ENCODE assay signal across 8 cellular contexts in genomic region chr2:207529330-207530159, GRCh38. TPM values are rescaled to one million over a fixed set of nuclear protein-coding genes. Genes with fewer than 3 reads are reported as not detected.
A peak's percentile ranks its signal among the peaks of the same experiment; 100 is the strongest.
DNase-seq lines count a peak whose midpoint lies in the region; ATAC-seq, FAIRE-seq and TF ChIP-seq lines count a peak whose summit lies in the region.

CREB1 (plus strand) TSS chr2:207529962; CDS start chr2:207555636, 25,674 bp downstream.

- H3K36me3 ChIP-seq in adrenal gland (replicated peaks in 1 of 2), result no peaks in the 10 kb centered on the region
- H3K36me3 ChIP-seq in heart right ventricle, result no peaks in the 10 kb centered on the region
- no peaks in the 10 kb centered on the region for H3K36me3 ChIP-seq in upper lobe of right lung

- peak within 1 kb of the TSS; percentile 35 to 91 (median 72) for H3K4me3 ChIP-seq in adrenal gland
- peak within 1 kb of the TSS; percentile 68 to 98 (median 83) for H3K4me3 ChIP-seq in heart right ventricle
- H3K4me3 ChIP-seq in upper lobe of right lung, result peak within 1 kb of the TSS; percentile 82

- no peaks in the 10 kb centered on the region for H3K27me3 ChIP-seq in adrenal gland
- H3K27me3 ChIP-seq in heart right ventricle, result no peaks in the 10 kb centered on the region
- no peaks in the 10 kb centered on the region for H3K27me3 ChIP-seq in upper lobe of right lung

- peak; percentile 96 for FAIRE-seq in GM12892 (lab: Jason Lieb, UNC)

- peaks cover 7 to 31% of the 10 kb centered on the region in 2 donors for H3K4me1 ChIP-seq in adrenal gland (replicated peaks in 1 of 2)
- peaks cover 7 to 61% (median 49%) of the 10 kb centered on the region in 9 donors for H3K4me1 ChIP-seq in heart right ventricle
- H3K4me1 ChIP-seq in upper lobe of right lung, result peaks cover 33% of the 10 kb centered on the region

- no peaks in the 10 kb centered on the region for H3K9me3 ChIP-seq in adrenal gland (replicated peaks in 1 of 3)
- no peaks in the 10 kb centered on the region for H3K9me3 ChIP-seq in heart right ventricle
- no peaks in the 10 kb centered on the region for H3K9me3 ChIP-seq in upper lobe of right lung

- peak in 1 of 6 experiments; percentile 2 for TF ChIP-seq CTCF in adrenal gland (IDR thresholded peaks at IDR 0.05)
- peak in 3 of 9 donors; percentile 23 to 36 (median 35) for TF ChIP-seq CTCF in heart right ventricle (IDR thresholded peaks at IDR 0.05)
- TF ChIP-seq CTCF in upper lobe of right lung (IDR thresholded peaks at IDR 0.05), result no peak

- peak within 1 kb of the TSS; percentile 75 to 98 (median 97) for H3K27ac ChIP-seq in adrenal gland
- H3K27ac ChIP-seq in heart right ventricle, result peak within 1 kb of the TSS; percentile 96 to 100 (median 98)
- H3K27ac ChIP-seq in upper lobe of right lung, result peak within 1 kb of the TSS; percentile 97

- intact Hi-C loops in adrenal gland (cut with DNase I) (loop anchor here (10.0 kb wide), 1 partner anchor 95 kb away; the partner anchor contains the start of gene METTL21A (in 2 of the 2)), heart right ventricle (cut with DNase I) (loop anchor here in 7 of 10 donors (1.0 to 10.0 kb wide), 13 partner anchors 25 to 733 kb away; partner anchors contain the start of genes METTL21A (in 5 of the 7) and CCNYL1 (in 2 of the 7)), posterior vena cava (cut with DNase I) (no loop called here), upper lobe of right lung (cut with DNase I) (no loop called here)

- TF ChIP-seq POLR2A in GM12892 (IDR thresholded peaks at IDR 0.05; ENCODE audit: low read depth, low read length), result peak; percentile 74
- peak; percentile 95 to 98 for TF ChIP-seq POLR2A in adrenal gland (IDR thresholded peaks at IDR 0.05)

- DNase-seq in GM12892 (ENCODE audit: insufficient read length) (peak; percentile 82), NCI-H146 (lab: John Stamatoyannopoulos, UW) (peak; percentile 89), T-helper 1 cell (peak; percentile 99), adrenal gland (peak; percentile 98 to 100 (median 98)), heart right ventricle (peak; percentile 98 to 100), posterior vena cava (ENCODE audit: low spot score) (peak; percentile 100), upper lobe of right lung (peak; percentile 99)

- 0 to 1% (median 1%) methylated on average over 32 to 92 of the region's 92 CpGs for WGBS in adrenal gland, 4 donors
- WGBS in heart right ventricle, 2 donors, result 0 to 1% methylated on average over 86 to 92 of the region's 92 CpGs

- ATAC-seq in HG02852 (IDR thresholded peaks at IDR 0.05; ENCODE audit: unreplicated experiment) (peak; percentile 85), heart right ventricle (peak; percentile 96 to 98 (median 96)), upper lobe of right lung (peak; percentile 96)

RNA-seq across cellular contexts. Expression of gene CREB1, which starts in this region (rescaled TPM):
- 48.2 TPM for polyA plus RNA-seq in GM12892 (2012; ENCODE audit: missing spikeins)
- total RNA-seq in adrenal gland (10 to 100 TPM; 24.8 to 77.8 (median 42.1) TPM), heart right ventricle (10 to 100 TPM; 36.8 to 62.2 (median 45.7) TPM), posterior vena cava (10 to 100 TPM; 62.0 to 67.9 TPM), upper lobe of right lung (60.2 TPM)
- polyA plus RNA-seq in adrenal gland (10 to 100 TPM in 1 of 3 donors, 1 to 10 TPM in 2; 3.2 to 29.7 (median 7.2) TPM), heart right ventricle (1 to 10 TPM; 4.6 to 5.5 TPM)

Comparison
In these comparisons a context has a peak if more than half of its experiments do, and no peak if none do; other contexts are left out.
1. Peak in every context shown above with its lines: DNase-seq, ATAC-seq, H3K4me3 ChIP-seq and H3K27ac ChIP-seq.
2. intact Hi-C loops: an anchor here in adrenal gland (10.0 kb wide) and heart right ventricle (1.0 to 10.0 kb wide); none called in posterior vena cava and upper lobe of right lung.